ENCODE assay signal across 1 cellular context in the genomic region with DNA sequence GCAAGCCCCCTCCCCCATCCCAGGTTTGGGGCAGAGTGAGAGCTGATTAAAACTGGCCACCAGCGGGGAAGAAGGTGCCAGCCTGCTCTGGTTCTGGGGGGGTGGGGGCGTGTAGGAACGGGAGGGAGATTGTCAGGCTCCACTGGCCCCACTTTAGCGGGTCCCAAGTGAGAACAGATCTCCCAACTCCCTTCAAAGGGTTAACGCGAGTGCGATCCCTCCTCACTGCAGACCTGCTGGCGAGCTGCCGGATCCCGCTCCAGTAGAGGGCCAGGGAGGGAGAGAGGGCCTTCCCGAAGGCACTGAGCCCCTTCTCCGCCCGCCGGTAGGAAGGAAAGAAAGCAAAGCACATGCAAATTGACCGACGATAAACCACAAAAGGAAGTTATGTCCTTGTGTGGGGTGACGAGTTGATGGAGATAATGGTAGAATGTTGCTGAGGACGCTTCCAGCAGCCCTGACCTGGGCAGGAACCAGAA.
TF ChIP-seq lines count a peak whose summit lies in the region.

No MANE protein-coding gene starts in this region.

TF ChIP-seq in WTC11, 78 proteins besides CTCF, POLR2A, EP300 and RAD21 (continued from another document):
- TF ChIP-seq GTF2I (CRISPR knock-in tag; conservative IDR thresholded peaks at IDR 0.05), result no peak
- TF ChIP-seq, protein P1, sequence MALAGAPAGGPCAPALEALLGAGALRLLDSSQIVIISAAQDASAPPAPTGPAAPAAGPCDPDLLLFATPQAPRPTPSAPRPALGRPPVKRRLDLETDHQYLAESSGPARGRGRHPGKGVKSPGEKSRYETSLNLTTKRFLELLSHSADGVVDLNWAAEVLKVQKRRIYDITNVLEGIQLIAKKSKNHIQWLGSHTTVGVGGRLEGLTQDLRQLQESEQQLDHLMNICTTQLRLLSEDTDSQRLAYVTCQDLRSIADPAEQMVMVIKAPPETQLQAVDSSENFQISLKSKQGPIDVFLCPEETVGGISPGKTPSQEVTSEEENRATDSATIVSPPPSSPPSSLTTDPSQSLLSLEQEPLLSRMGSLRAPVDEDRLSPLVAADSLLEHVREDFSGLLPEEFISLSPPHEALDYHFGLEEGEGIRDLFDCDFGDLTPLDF (CRISPR knock-in tag; IDR thresholded peaks at IDR 0.05), result no peak
- peak; percentile 16; the same call in 1 of the 2 replicates for TF ChIP-seq SMAD3 (CRISPR knock-in tag; IDR thresholded peaks at IDR 0.05; ENCODE audit: borderline replicate concordance)
- peak; percentile 42; the same call in 1 of the 2 replicates for TF ChIP-seq ZNF121 (CRISPR knock-in tag; IDR thresholded peaks at IDR 0.05)
- no peak for TF ChIP-seq HMGA2 (CRISPR knock-in tag; IDR thresholded peaks at IDR 0.05)
- TF ChIP-seq TEAD4 (CRISPR knock-in tag; IDR thresholded peaks at IDR 0.05), result no peak
TF ChIP-seq in WTC11: peak in this region for 3.
